In the genomic region with DNA sequence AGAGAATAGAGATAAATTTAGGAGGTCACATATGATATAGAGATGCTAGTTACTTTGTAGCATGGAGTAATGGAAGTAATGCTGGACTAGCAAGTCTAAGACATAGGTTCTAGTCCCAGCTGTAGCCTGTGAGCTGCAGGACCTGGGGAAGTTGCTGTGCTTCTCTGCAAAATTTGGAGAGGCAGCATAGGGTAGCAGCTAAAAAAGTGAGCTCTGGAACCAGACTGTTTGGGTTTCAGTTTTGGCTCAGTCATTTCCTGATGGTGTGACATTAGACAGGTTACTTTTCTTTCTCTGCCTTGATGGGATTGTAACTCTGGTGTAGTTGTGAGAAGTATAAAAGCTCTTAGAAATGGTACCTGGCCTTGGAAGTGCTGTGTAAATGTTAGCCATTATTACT, we compare ENCODE assay signal across 12 cellular contexts. TPM values are rescaled to one million over a fixed set of nuclear protein-coding genes. Genes with fewer than 3 reads are reported as not detected.
DNase-seq lines count a peak whose midpoint lies in the region; ATAC-seq and TF ChIP-seq lines count a peak whose summit lies in the region.
"Had no signal": no experiment of that assay in that cellular context is flagged by ENCODE, and none has a peak within 500 bp of the region (broad histone marks: within the 10 kb centered on the region; RNA-seq: fewer than 3 reads in every experiment).

No MANE protein-coding gene starts in this region.

- H3K4me1 ChIP-seq in transverse colon: peaks cover 9 to 40% (median 22%) of the 10 kb centered on the region in 4 donors

- H3K9me3 ChIP-seq in transverse colon: no peaks in the 10 kb centered on the region
- H3K9me3 ChIP-seq: tibial nerve had no signal

- peak overlapping the region; percentile 64 for H3K4me3 Mint-ChIP-seq in T-helper 2 cell treated with Interferon-gamma antibody and Interleukin-4, amounts not matched to agents 5 μg/mL and 100 μg/mL, for 36 hours
- peak overlapping the region; percentile 78 for H3K4me3 Mint-ChIP-seq in natural killer cell treated with Interleukin-12 subunit alpha and Interleukin-12 subunit beta and Interleukin-15 and Interleukin-18, amount 100 ng/mL, for 72 hours

- DNase-seq in GM12864 (ENCODE audit: low read depth) (peak; percentile 42), left lobe of liver (ENCODE audit: low spot score) (no peak), transverse colon (no peak)
- peak; percentile 10 for DNase-seq in T-helper 2 cell treated with Interferon-gamma antibody and Interleukin-4, amounts not matched to agents 5 μg/mL and 100 μg/mL, for 36 hours (ENCODE audit: low spot score)
- no peak for DNase-seq in natural killer cell treated with Interleukin-12 subunit alpha and Interleukin-12 subunit beta and Interleukin-15 and Interleukin-18, amount 100 ng/mL, for 72 hours (ENCODE audit: low spot score)
- DNase-seq in stimulated activated CD4-positive, alpha-beta T cell treated with anti-CD3 and anti-CD28 coated beads, Interleukin-12 subunit alpha, Interleukin-12 subunit beta, amount 100 ng/mL, for 4 hours: no peak
- DNase-seq: brain microvascular endothelial cell, Calu3 had no signal

- no peak for TF ChIP-seq POLR2A in GM18505 (IDR thresholded peaks at IDR 0.05; ENCODE audit: borderline replicate concordance, extremely low read depth, insufficient read depth, insufficient read length)
- TF ChIP-seq POLR2A in transverse colon (IDR thresholded peaks at IDR 0.05): no peak

- no peak overlapping the region for H3K27ac ChIP-seq in transverse colon
- H3K27ac ChIP-seq: brain microvascular endothelial cell, tibial nerve had no signal

- no peak for TF ChIP-seq EP300 in transverse colon (IDR thresholded peaks at IDR 0.05; ENCODE audit: low read depth)

- H3K36me3 ChIP-seq in transverse colon: peaks cover 0 to 43% (median 19%) of the 10 kb centered on the region in 4 donors

- H3K27me3 ChIP-seq in transverse colon: no peaks in the 10 kb centered on the region
- H3K27me3 ChIP-seq: brain microvascular endothelial cell, tibial nerve had no signal

- peaks cover 60% of the 10 kb centered on the region for H3K36me3 Mint-ChIP-seq in T-helper 2 cell treated with Interferon-gamma antibody and Interleukin-4, amounts not matched to agents 5 μg/mL and 100 μg/mL, for 36 hours (ENCODE audit: low read depth)
- H3K36me3 Mint-ChIP-seq in natural killer cell treated with Interleukin-12 subunit alpha and Interleukin-12 subunit beta and Interleukin-15 and Interleukin-18, amount 100 ng/mL, for 72 hours: peaks cover 39% of the 10 kb centered on the region

- peaks cover 40% of the 10 kb centered on the region for H3K4me1 Mint-ChIP-seq in T-helper 2 cell treated with Interferon-gamma antibody and Interleukin-4, amounts not matched to agents 5 μg/mL and 100 μg/mL, for 36 hours (ENCODE audit: low read depth)
- peaks cover 51 to 59% of the 10 kb centered on the region in 2 donors for H3K4me1 Mint-ChIP-seq in natural killer cell treated with Interleukin-12 subunit alpha and Interleukin-12 subunit beta and Interleukin-15 and Interleukin-18, amount 100 ng/mL, for 72 hours (ENCODE audit: low read depth in 2 of 2)

- TF ChIP-seq CTCF in GM12864 (IDR thresholded peaks at IDR 0.05; ENCODE audit: low read depth, low read length, missing control alignments) (no peak), transverse colon (IDR thresholded peaks at IDR 0.05) (no peak)

- H3K27ac Mint-ChIP-seq in T-helper 2 cell treated with Interferon-gamma antibody and Interleukin-4, amounts not matched to agents 5 μg/mL and 100 μg/mL, for 36 hours: peak overlapping the region; percentile 68
- peak overlapping the region; percentile 73 to 88 for H3K27ac Mint-ChIP-seq in natural killer cell treated with Interleukin-12 subunit alpha and Interleukin-12 subunit beta and Interleukin-15 and Interleukin-18, amount 100 ng/mL, for 72 hours

- intact Hi-C loops in transverse colon (cut with DNase I; ENCODE audit: low total_unique reads): loop anchor here (10.0 kb wide), 1 partner anchor 140 kb away; no protein-coding TSS in a partner anchor

- H3K27me3 Mint-ChIP-seq in T-helper 2 cell treated with Interferon-gamma antibody and Interleukin-4, amounts not matched to agents 5 μg/mL and 100 μg/mL, for 36 hours (ENCODE audit: low read depth): no peaks in the 10 kb centered on the region
- H3K27me3 Mint-ChIP-seq in natural killer cell treated with Interleukin-12 subunit alpha and Interleukin-12 subunit beta and Interleukin-15 and Interleukin-18, amount 100 ng/mL, for 72 hours: no peaks in the 10 kb centered on the region

- peak; percentile 17 for ATAC-seq in GM21528 (IDR thresholded peaks at IDR 0.05; ENCODE audit: low FRiP score, unreplicated experiment)
- no peak for ATAC-seq in natural killer cell treated with Interleukin-12 subunit alpha and Interleukin-12 subunit beta and Interleukin-15 and Interleukin-18, amount 100 ng/mL, for 72 hours
- no peak for ATAC-seq in left lobe of liver
- ATAC-seq in GM18505 (IDR thresholded peaks at IDR 0.05; ENCODE audit: unreplicated experiment): no peak
- ATAC-seq: Panc1 had no signal

- H3K4me3 ChIP-seq in GM12864 (ENCODE audit: low read depth, low read length): no peak overlapping the region; the same call in 1 of the 2 replicates
- H3K4me3 ChIP-seq in transverse colon: no peak overlapping the region
- H3K4me3 ChIP-seq: tibial nerve had no signal

- no peaks in the 10 kb centered on the region for H3K9me3 Mint-ChIP-seq in T-helper 2 cell treated with Interferon-gamma antibody and Interleukin-4, amounts not matched to agents 5 μg/mL and 100 μg/mL, for 36 hours
- H3K9me3 Mint-ChIP-seq in natural killer cell treated with Interleukin-12 subunit alpha and Interleukin-12 subunit beta and Interleukin-15 and Interleukin-18, amount 100 ng/mL, for 72 hours: no peaks in the 10 kb centered on the region

- in situ Hi-C loops in transverse colon (cut with MboI; ENCODE audit: low pct_ligation_motif_present in 1 of 4, low pct_unique_long_range_greater_than_20kb in 1 of 4, low sequenced_read_pairs in 3 of 4): loop anchor here in 1 of 4 donors (25.0 kb wide), 1 partner anchor 653 kb away; a partner anchor contains a TSS

RNA-seq across cellular contexts. Expression of a gene that starts 3.3 kb away (rescaled TPM):
- total RNA-seq in natural killer cell treated with Interleukin-12 subunit alpha and Interleukin-12 subunit beta and Interleukin-15 and Interleukin-18, amount 100 ng/mL, for 72 hours: 10 to 100 TPM; 40.5 to 69.8 TPM
- 14.4 TPM for total RNA-seq in left lobe of liver
- 10 to 100 TPM; 10.5 to 80.8 (median 25.8) TPM for total RNA-seq in transverse colon

RNA-seq across cellular contexts. Expression of a gene that starts 42.9 kb away (rescaled TPM):
- total RNA-seq in natural killer cell treated with Interleukin-12 subunit alpha and Interleukin-12 subunit beta and Interleukin-15 and Interleukin-18, amount 100 ng/mL, for 72 hours: 10 to 100 TPM; 12.2 to 13.8 TPM
- total RNA-seq in left lobe of liver (8.0 TPM), transverse colon (10 to 100 TPM in 1 of 4 donors, 1 to 10 TPM in 3; 6.0 to 14.3 (median 9.4) TPM)

RNA-seq across cellular contexts. Expression of a gene that starts 56.5 kb away (rescaled TPM):
- total RNA-seq in natural killer cell treated with Interleukin-12 subunit alpha and Interleukin-12 subunit beta and Interleukin-15 and Interleukin-18, amount 100 ng/mL, for 72 hours: 1 to 10 TPM; 1.5 to 3.5 TPM
- total RNA-seq in left lobe of liver (0.40 TPM), transverse colon (1 to 10 TPM in 2 of 4 donors, not detected in 2; 2.7 to 3.3 TPM)

Comparison
In these comparisons a context has a peak if more than half of its experiments do, and no peak if none do; other contexts are left out.
1. DNase-seq: peak in GM12864 (single experiment) and T-helper 2 cell treated with Interferon-gamma antibody and Interleukin-4, amounts not matched to agents 5 μg/mL and 100 μg/mL, for 36 hours (single experiment); none in natural killer cell treated with Interleukin-12 subunit alpha and Interleukin-12 subunit beta and Interleukin-15 and Interleukin-18, amount 100 ng/mL, for 72 hours (single experiment), left lobe of liver (single experiment), stimulated activated CD4-positive, alpha-beta T cell treated with anti-CD3 and anti-CD28 coated beads, Interleukin-12 subunit alpha, Interleukin-12 subunit beta, amount 100 ng/mL, for 4 hours (single experiment) and transverse colon (single experiment).